18 cellular contexts compared by ENCODE assay signal in genomic region chr15:80509800-80510199, GRCh38.
DNase-seq lines count a peak whose midpoint lies in the region; ATAC-seq, FAIRE-seq and TF ChIP-seq lines count a peak whose summit lies in the region.
"Had no signal": no experiment of that assay in that cellular context is flagged by ENCODE, and none has a peak within 500 bp of the region (broad histone marks: within the 10 kb centered on the region; RNA-seq: fewer than 3 reads in every experiment).

No MANE protein-coding gene starts in this region.

- in situ Hi-C loops in IMR-90 (cut with MboI; ENCODE audit: low sequenced_read_pairs): no loop called here

- TF ChIP-seq POLR2A in IMR-90 (IDR thresholded peaks at IDR 0.05; ENCODE audit: low read depth, low read length): no peak

- no peaks in the 10 kb centered on the region for H3K9me3 Mint-ChIP-seq in activated CD4-positive, alpha-beta memory T cell treated with anti-CD3 and anti-CD28 coated beads for 36 hours
- no peaks in the 10 kb centered on the region for H3K9me3 Mint-ChIP-seq in activated CD4-positive, alpha-beta memory T cell treated with anti-CD3 and anti-CD28 coated beads, Interleukin-2, amount 10 ng/mL, durations not matched to agents 7 days and 5 days
- H3K9me3 Mint-ChIP-seq in activated naive CD8-positive, alpha-beta T cell (ENCODE audit: low read depth): no peaks in the 10 kb centered on the region
- H3K9me3 Mint-ChIP-seq in stimulated activated effector memory CD8-positive, alpha-beta T cell treated with anti-CD3 and anti-CD28 coated beads, Interleukin-12 subunit alpha, Interleukin-12 subunit beta, amount 100 ng/mL, for 72 hours: no peaks in the 10 kb centered on the region

- H4K8ac ChIP-seq in IMR-90 (ENCODE audit: low read depth in 2 of 2, low read length in 2 of 2): peak overlapping the region; percentile 63 to 88

- no peaks in the 10 kb centered on the region for H4K20me1 ChIP-seq in IMR-90 (ENCODE audit: insufficient read depth, low read length)

- ATAC-seq in IMR-90 (ENCODE audit: low read depth): no peak
- peak; percentile 55 for ATAC-seq in stimulated activated effector memory CD8-positive, alpha-beta T cell treated with anti-CD3 and anti-CD28 coated beads, Interleukin-12 subunit alpha, Interleukin-12 subunit beta, amount 100 ng/mL, for 72 hours
- ATAC-seq: GM12878 had no signal

- H3K4me3 ChIP-seq in IMR-90 (ENCODE audit: insufficient read depth, low read depth, low read length): no peak overlapping the region
- H3K4me3 ChIP-seq in kidney (ENCODE audit: low read length in 2 of 2): no peak overlapping the region
- H3K4me3 ChIP-seq: GM12878 had no signal

- H3K9me3 ChIP-seq in IMR-90 (ENCODE audit: control insufficient read depth, insufficient read depth, low read length) (peaks cover 4% of the 10 kb centered on the region; the same call in 1 of the 2 replicates), kidney (ENCODE audit: control insufficient read depth in 1 of 2, low read length in 2 of 2) (no peaks in the 10 kb centered on the region)

- H3K79me1 ChIP-seq in IMR-90 (ENCODE audit: low read depth in 1 of 2, low read length in 2 of 2): peaks cover 12 to 53% of the 10 kb centered on the region in 2 experiments

- H3K9ac ChIP-seq in IMR-90 (ENCODE audit: low read depth, low read length): no peak overlapping the region
- no peak overlapping the region for H3K9ac ChIP-seq in kidney (ENCODE audit: low read length in 2 of 2)

- peak; percentile 11 for DNase-seq in activated CD4-positive, alpha-beta memory T cell treated with anti-CD3 and anti-CD28 coated beads for 36 hours
- DNase-seq in activated CD4-positive, alpha-beta memory T cell treated with anti-CD3 and anti-CD28 coated beads, Interleukin-2, amount 10 ng/mL, durations not matched to agents 7 days and 5 days: no peak
- no peak for DNase-seq in IMR-90
- DNase-seq in stimulated activated effector memory CD8-positive, alpha-beta T cell treated with anti-CD3 and anti-CD28 coated beads, Interleukin-12 subunit alpha, Interleukin-12 subunit beta, amount 100 ng/mL, for 72 hours (ENCODE audit: low spot score in 2 of 2): no peak
- no peak for DNase-seq in NCI-H2227 treated with DMSO at 0.1 percent for 48 hours (lab: John Stamatoyannopoulos, UW)
- no peak for DNase-seq in kidney
- DNase-seq: GDM1; HCEC 1CT; NCI-H1105 treated with DMSO at 0.1 percent for 48 hours; NCI-H1694 treated with DMSO at 0.1 percent for 48 hours; NCI-H446; NCI-H69; NK-92 treated with Interleukin-12 subunit alpha and Interleukin-12 subunit beta, amount 100 ng/mL, for 24 hours; OCI-M1 had no signal

- H4K91ac ChIP-seq in IMR-90 (ENCODE audit: insufficient read depth, low read depth, low read length): peak overlapping the region; percentile 88

- H2BK20ac ChIP-seq in IMR-90 (ENCODE audit: low read depth, low read length): peak overlapping the region; percentile 85

- peak overlapping the region; percentile 88 for H3K4ac ChIP-seq in IMR-90 (ENCODE audit: low read depth, low read length)

- H2AK5ac ChIP-seq in IMR-90 (ENCODE audit: low read depth, low read length): peak overlapping the region; percentile 97

- H3K56ac ChIP-seq in IMR-90 (ENCODE audit: extremely low read depth, insufficient read depth, low read length): no peak overlapping the region

- H3K4me1 Mint-ChIP-seq in activated CD4-positive, alpha-beta memory T cell treated with anti-CD3 and anti-CD28 coated beads for 36 hours (ENCODE audit: low read depth): peaks cover 10% of the 10 kb centered on the region
- H3K4me1 Mint-ChIP-seq in activated CD4-positive, alpha-beta memory T cell treated with anti-CD3 and anti-CD28 coated beads, Interleukin-2, amount 10 ng/mL, durations not matched to agents 7 days and 5 days: no peaks in the 10 kb centered on the region
- peaks cover 9% of the 10 kb centered on the region for H3K4me1 Mint-ChIP-seq in activated naive CD8-positive, alpha-beta T cell (ENCODE audit: low read depth)
- H3K4me1 Mint-ChIP-seq in stimulated activated effector memory CD8-positive, alpha-beta T cell treated with anti-CD3 and anti-CD28 coated beads, Interleukin-12 subunit alpha, Interleukin-12 subunit beta, amount 100 ng/mL, for 72 hours: peaks cover 6% of the 10 kb centered on the region

- peaks cover 2% of the 10 kb centered on the region for H3K27me3 Mint-ChIP-seq in activated CD4-positive, alpha-beta memory T cell treated with anti-CD3 and anti-CD28 coated beads for 36 hours
- peaks cover 8% of the 10 kb centered on the region for H3K27me3 Mint-ChIP-seq in activated CD4-positive, alpha-beta memory T cell treated with anti-CD3 and anti-CD28 coated beads, Interleukin-2, amount 10 ng/mL, durations not matched to agents 7 days and 5 days
- peaks cover 5% of the 10 kb centered on the region for H3K27me3 Mint-ChIP-seq in activated naive CD8-positive, alpha-beta T cell
- H3K27me3 Mint-ChIP-seq: IgD-negative memory B cell had no signal

- H2AFZ ChIP-seq in IMR-90 (replicated peaks; ENCODE audit: low read length, poor library complexity): no peak overlapping the region

- H3K14ac ChIP-seq in IMR-90 (replicated peaks; ENCODE audit: low read depth, low read length): peak overlapping the region; percentile 74

- H2BK15ac ChIP-seq in IMR-90 (ENCODE audit: low read depth, low read length): peak overlapping the region; percentile 90; the same call in 2 of the 3 replicates

- H3K23ac ChIP-seq in IMR-90 (ENCODE audit: low read depth, low read length): no peak overlapping the region

- H3K18ac ChIP-seq in IMR-90 (ENCODE audit: low read depth, low read length): peak overlapping the region; percentile 96

- H3K4me2 ChIP-seq in IMR-90 (ENCODE audit: low read depth, low read length): no peak overlapping the region

- WGBS in IMR-90 (ENCODE audit: extremely low coverage in 2 of 2, insufficient read length in 1 of 2), 2 experiments: 100% methylated on average over 1 of the region's 5 CpGs; no CpG with 5 or more reads in 1 of the 2 experiments

- H3K27ac ChIP-seq in IMR-90 (ENCODE audit: insufficient read depth, low read length): peak overlapping the region; percentile 5; the same call in 1 of the 2 replicates
- H3K27ac ChIP-seq in kidney (ENCODE audit: low read depth in 2 of 2, low read length in 2 of 2): no peak overlapping the region
- H3K27ac ChIP-seq: C4-2B had no signal

- no peak overlapping the region for H2AK9ac ChIP-seq in IMR-90 (replicated peaks; ENCODE audit: low read depth, low read length, poor library complexity)

- no TSS peak for BruUV-seq in IMR-90 (replicated peaks; lab: Mats Ljungman, UMichigan)

- CTCF ChIA-PET in activated CD4-positive, alpha-beta memory T cell treated with anti-CD3 and anti-CD28 coated beads for 36 hours (lab: Charles Lee): no interaction called here
- CTCF ChIA-PET in activated CD4-positive, alpha-beta memory T cell treated with anti-CD3 and anti-CD28 coated beads, Interleukin-2, amount 10 ng/mL, durations not matched to agents 7 days and 5 days (lab: Charles Lee): no interaction called here
- CTCF ChIA-PET in IMR-90 (lab: Yijun Ruan, JAX): no interaction called here

- intact Hi-C loops in activated CD4-positive, alpha-beta memory T cell treated with anti-CD3 and anti-CD28 coated beads for 36 hours (cut with micrococcal nuclease): no loop called here
- intact Hi-C loops in IMR-90 (cut with micrococcal nuclease) (loop anchor here (5.0 kb wide), 1 partner anchor 52 kb away; no protein-coding TSS in a partner anchor), kidney (cut with DNase I) (no loop called here)

- H3K27ac Mint-ChIP-seq in activated CD4-positive, alpha-beta memory T cell treated with anti-CD3 and anti-CD28 coated beads for 36 hours: peak overlapping the region; percentile 36
- no peak overlapping the region for H3K27ac Mint-ChIP-seq in activated CD4-positive, alpha-beta memory T cell treated with anti-CD3 and anti-CD28 coated beads, Interleukin-2, amount 10 ng/mL, durations not matched to agents 7 days and 5 days
- H3K27ac Mint-ChIP-seq in activated naive CD8-positive, alpha-beta T cell: peak overlapping the region; percentile 56
- H3K27ac Mint-ChIP-seq in stimulated activated effector memory CD8-positive, alpha-beta T cell treated with anti-CD3 and anti-CD28 coated beads, Interleukin-12 subunit alpha, Interleukin-12 subunit beta, amount 100 ng/mL, for 72 hours: no peak overlapping the region
- H3K27ac Mint-ChIP-seq: IgD-negative memory B cell had no signal

- H3K36me3 ChIP-seq in IMR-90 (ENCODE audit: control insufficient read depth, insufficient read depth, low read length): peaks cover 14% of the 10 kb centered on the region
- peaks cover 0 to 12% of the 10 kb centered on the region in 2 donors for H3K36me3 ChIP-seq in kidney (ENCODE audit: control insufficient read depth in 1 of 2, insufficient read depth in 2 of 2, low read length in 2 of 2)

- H2BK120ac ChIP-seq in IMR-90 (ENCODE audit: low read depth, low read length): peak overlapping the region; percentile 82

- no peak overlapping the region for H3K4me3 Mint-ChIP-seq in activated CD4-positive, alpha-beta memory T cell treated with anti-CD3 and anti-CD28 coated beads for 36 hours
- H3K4me3 Mint-ChIP-seq in activated CD4-positive, alpha-beta memory T cell treated with anti-CD3 and anti-CD28 coated beads, Interleukin-2, amount 10 ng/mL, durations not matched to agents 7 days and 5 days: no peak overlapping the region
- H3K4me3 Mint-ChIP-seq in activated naive CD8-positive, alpha-beta T cell: no peak overlapping the region
- H3K4me3 Mint-ChIP-seq in stimulated activated effector memory CD8-positive, alpha-beta T cell treated with anti-CD3 and anti-CD28 coated beads, Interleukin-12 subunit alpha, Interleukin-12 subunit beta, amount 100 ng/mL, for 72 hours: no peak overlapping the region

- no peak for TF ChIP-seq CTCF in IMR-90 (conservative IDR thresholded peaks at IDR 0.05; ENCODE audit: low read depth, low read length)
- TF ChIP-seq CTCF in kidney (IDR thresholded peaks at IDR 0.05; ENCODE audit: borderline replicate concordance, extremely low read depth, insufficient read depth): no peak

- H3K27me3 ChIP-seq in IMR-90 (ENCODE audit: control insufficient read depth, insufficient read depth, low read length): no peaks in the 10 kb centered on the region

- H3K4me1 ChIP-seq in IMR-90 (ENCODE audit: control insufficient read depth, insufficient read depth, low read length): peaks cover 36% of the 10 kb centered on the region
- H3K4me1 ChIP-seq in kidney (ENCODE audit: control insufficient read depth in 1 of 2, insufficient read depth in 1 of 2, low read depth in 1 of 2, low read length in 2 of 2): peaks cover 2 to 6% of the 10 kb centered on the region in 2 donors

- no peak for TF ChIP-seq RAD21 in IMR-90 (IDR thresholded peaks at IDR 0.05; ENCODE audit: low read length)

- dilution Hi-C loops in IMR-90 (cut with HindIII; ENCODE audit: low sequenced_read_pairs, unreplicated experiment): no loop called here

- POLR2A ChIA-PET in activated CD4-positive, alpha-beta memory T cell treated with anti-CD3 and anti-CD28 coated beads for 36 hours (lab: Charles Lee): no interaction called here
- POLR2A ChIA-PET in activated CD4-positive, alpha-beta memory T cell treated with anti-CD3 and anti-CD28 coated beads, Interleukin-2, amount 10 ng/mL, durations not matched to agents 7 days and 5 days (lab: Charles Lee): no interaction called here
- POLR2A ChIA-PET in IMR-90 (lab: Charles Lee; ENCODE audit: unreplicated experiment): no interaction called here

- no peak for FAIRE-seq in kidney (lab: Jason Lieb, UNC)
- FAIRE-seq: GM12878 had no signal

- H4K5ac ChIP-seq in IMR-90 (ENCODE audit: low read depth, low read length): peak overlapping the region; percentile 56

- H3K9me1 ChIP-seq in IMR-90 (ENCODE audit: insufficient read depth, low read length): peaks cover 37% of the 10 kb centered on the region

- peak overlapping the region; percentile 22 for H2BK5ac ChIP-seq in IMR-90 (ENCODE audit: low read depth, low read length, poor library complexity, severe bottlenecking)

- no peaks in the 10 kb centered on the region for H3K36me3 Mint-ChIP-seq in activated CD4-positive, alpha-beta memory T cell treated with anti-CD3 and anti-CD28 coated beads for 36 hours
- no peaks in the 10 kb centered on the region for H3K36me3 Mint-ChIP-seq in activated CD4-positive, alpha-beta memory T cell treated with anti-CD3 and anti-CD28 coated beads, Interleukin-2, amount 10 ng/mL, durations not matched to agents 7 days and 5 days (ENCODE audit: low read depth)
- H3K36me3 Mint-ChIP-seq in activated naive CD8-positive, alpha-beta T cell: no peaks in the 10 kb centered on the region
- no peaks in the 10 kb centered on the region for H3K36me3 Mint-ChIP-seq in stimulated activated effector memory CD8-positive, alpha-beta T cell treated with anti-CD3 and anti-CD28 coated beads, Interleukin-12 subunit alpha, Interleukin-12 subunit beta, amount 100 ng/mL, for 72 hours

Comparison
In these comparisons a context has a peak if more than half of its experiments do, and no peak if none do; other contexts are left out.
1. H3K27ac Mint-ChIP-seq: peak in activated CD4-positive, alpha-beta memory T cell treated with anti-CD3 and anti-CD28 coated beads for 36 hours (single experiment) and activated naive CD8-positive, alpha-beta T cell (single experiment); none in activated CD4-positive, alpha-beta memory T cell treated with anti-CD3 and anti-CD28 coated beads, Interleukin-2, amount 10 ng/mL, durations not matched to agents 7 days and 5 days (single experiment) and stimulated activated effector memory CD8-positive, alpha-beta T cell treated with anti-CD3 and anti-CD28 coated beads, Interleukin-12 subunit alpha, Interleukin-12 subunit beta, amount 100 ng/mL, for 72 hours (single experiment).